In genomic region chr20:1336699-1337387, GRCh38 we compare ENCODE assay signal across 2 cellular contexts.
A peak's percentile ranks its signal among the peaks of the same experiment; 100 is the strongest.
TF ChIP-seq lines count a peak whose summit lies in the region.

No MANE protein-coding gene starts in this region.

TF ChIP-seq in PFSK-1, 5 proteins besides CTCF, POLR2A, EP300 and RAD21:
- no peak for TF ChIP-seq REST (IDR thresholded peaks at IDR 0.05; ENCODE audit: insufficient read depth in 1 of 2, low read depth in 2 of 2, low read length in 2 of 2)
- no peak for TF ChIP-seq TAF1 (IDR thresholded peaks at IDR 0.05; ENCODE audit: borderline replicate concordance, insufficient read depth, low read length)
- TF ChIP-seq SIN3A (IDR thresholded peaks at IDR 0.05; ENCODE audit: borderline replicate concordance, insufficient read depth, low read length) = no peak
- TF ChIP-seq FOXP2 (optimal IDR thresholded peaks at IDR 0.05; ENCODE audit: borderline replicate concordance, extremely low read depth, extremely low read length, insufficient read depth) = no peak
- peak; percentile 37; the same call in 1 of the 2 replicates for TF ChIP-seq POLR2AphosphoS5 (IDR thresholded peaks at IDR 0.05; ENCODE audit: low read depth, low read length)
TF ChIP-seq in PFSK-1: peak in this region for 1.

TF ChIP-seq in endothelial cell of umbilical vein, 7 proteins besides CTCF, POLR2A, EP300 and RAD21 (continued from another document):
- TF ChIP-seq GATA2 (IDR thresholded peaks at IDR 0.05; ENCODE audit: insufficient read depth, insufficient read length, low read depth, low read length) (peak; percentile 90), EZH2 (IDR thresholded peaks at IDR 0.05; ENCODE audit: borderline replicate concordance, low read depth, low read length, severe bottlenecking) (no peak), MYC (IDR thresholded peaks at IDR 0.05; ENCODE audit: low read depth, low read length) (no peak), JUN (IDR thresholded peaks at IDR 0.05; ENCODE audit: borderline replicate concordance, insufficient read depth, insufficient read length, low read depth) (peak; percentile 64), MAX (IDR thresholded peaks at IDR 0.05; ENCODE audit: insufficient read depth, insufficient read length) (no peak), POLR2AphosphoS5 (IDR thresholded peaks at IDR 0.05; ENCODE audit: insufficient read depth, low read depth, low read length) (peak; percentile 98)
TF ChIP-seq in endothelial cell of umbilical vein: peak in this region for 4.
